ENCODE assay signal across 19 cellular contexts in the genomic region with DNA sequence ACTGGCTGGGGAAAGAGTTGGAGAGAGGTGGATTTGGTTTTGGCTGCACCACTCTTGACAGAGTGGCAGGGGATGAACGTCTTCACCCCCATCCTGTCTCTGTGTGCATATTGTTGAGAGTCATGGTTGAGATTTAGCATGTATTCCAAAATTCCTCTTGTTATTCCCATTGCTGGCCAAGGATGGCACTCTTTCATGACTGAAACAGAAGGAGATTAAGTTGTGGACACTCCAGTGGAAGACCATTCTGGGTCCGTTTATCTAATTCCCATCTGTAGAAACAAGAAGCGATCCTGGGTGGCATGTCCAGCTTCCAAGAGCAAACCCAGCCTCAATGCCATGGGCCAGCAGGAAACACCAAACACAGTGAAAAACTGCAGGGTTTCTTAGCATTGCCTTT.
A peak's percentile ranks its signal among the peaks of the same experiment; 100 is the strongest.
DNase-seq lines count a peak whose midpoint lies in the region; ATAC-seq, FAIRE-seq and TF ChIP-seq lines count a peak whose summit lies in the region.
"Had no signal": no experiment of that assay in that cellular context is flagged by ENCODE, and none has a peak within 500 bp of the region (broad histone marks: within the 10 kb centered on the region; RNA-seq: fewer than 3 reads in every experiment).

No MANE protein-coding gene starts in this region.

- no peaks in the 10 kb centered on the region for H3K9me3 ChIP-seq in adipocyte (ENCODE audit: control insufficient read depth, low read length)
- no peaks in the 10 kb centered on the region for H3K9me3 ChIP-seq in T-helper 17 cell (ENCODE audit: control insufficient read depth, low read length, poor library complexity, severe bottlenecking)
- H3K9me3 ChIP-seq: SJCRH30 had no signal

- H3K4me3 ChIP-seq in adipocyte (ENCODE audit: low read length) (no peak overlapping the region), foreskin fibroblast (ENCODE audit: low read depth in 1 of 2, low read length in 2 of 2) (no peak overlapping the region)
- H3K4me3 ChIP-seq: GM12878, SJCRH30 had no signal

- H3K36me3 ChIP-seq in adipocyte (ENCODE audit: control insufficient read depth, insufficient read depth, low read length, severe bottlenecking), result no peaks in the 10 kb centered on the region
- H3K36me3 ChIP-seq: SJCRH30 had no signal

- TF ChIP-seq CTCF in foreskin fibroblast (IDR thresholded peaks at IDR 0.05; ENCODE audit: low read depth, low read length), result peak; percentile 25

- peak overlapping the region; percentile 51 for H3K9ac ChIP-seq in adipocyte (ENCODE audit: low read length)

- ATAC-seq in T-helper 17 cell, result no peak
- ATAC-seq: GM12878, WTC11 had no signal

- H3K4me1 ChIP-seq in adipocyte (ENCODE audit: control insufficient read depth, insufficient read depth, low read length), result peaks cover 68% of the 10 kb centered on the region
- H3K4me1 ChIP-seq: SJCRH30 had no signal

- peak; percentile 4 to 38 for DNase-seq in NCI-H524 (lab: John Stamatoyannopoulos, UW)
- DNase-seq in NCI-H524 treated with DMSO at 0.1 percent for 48 hours (lab: John Stamatoyannopoulos, UW), result no peak
- DNase-seq in adipocyte (ENCODE audit: low read depth), result no peak
- peak; percentile 7 to 43 for DNase-seq in foreskin fibroblast
- DNase-seq in urothelium cell line (ENCODE audit: low spot score), result no peak
- no peak for DNase-seq in T-helper 17 cell
- no peak for DNase-seq in DMS 273 (lab: John Stamatoyannopoulos, UW; ENCODE audit: unreplicated experiment)
- DNase-seq in DMS 273 treated with DMSO at 0.1 percent for 48 hours (lab: John Stamatoyannopoulos, UW), result no peak
- DNase-seq: activated CD4-positive, alpha-beta T cell treated with anti-CD3 and anti-CD28 coated beads, Interleukin-2, amount 50 U/mL, for 48 hours; activated effector memory CD4-positive, alpha-beta T cell treated with anti-CD3 and anti-CD28 coated beads, Interleukin-2, amount 50 U/mL, for 16 hours; caudate nucleus; DMS153; erythroblast; KBM-7; SJCRH30 had no signal

- no peak overlapping the region for H3K27ac Mint-ChIP-seq in T-helper 17 cell
- H3K27ac Mint-ChIP-seq: T-helper 2 cell treated with Interferon-gamma antibody and Interleukin-4, amounts not matched to agents 5 μg/mL and 100 μg/mL, for 36 hours; WTC11 had no signal

- H3K4me1 Mint-ChIP-seq in T-helper 17 cell, result no peaks in the 10 kb centered on the region
- H3K4me1 Mint-ChIP-seq: WTC11 had no signal

- H3K36me3 Mint-ChIP-seq in T-helper 17 cell (ENCODE audit: low read depth), result no peaks in the 10 kb centered on the region
- H3K36me3 Mint-ChIP-seq: type B pancreatic cell, WTC11 had no signal

- no peak overlapping the region for H3K4me3 Mint-ChIP-seq in T-helper 17 cell
- H3K4me3 Mint-ChIP-seq: T-helper 2 cell treated with Interferon-gamma antibody and Interleukin-4, amounts not matched to agents 5 μg/mL and 100 μg/mL, for 36 hours; type B pancreatic cell; WTC11 had no signal

- no peaks in the 10 kb centered on the region for H3K27me3 ChIP-seq in adipocyte (replicated peaks; ENCODE audit: control insufficient read depth, insufficient read depth, low read length)
- H3K27me3 ChIP-seq: SJCRH30 had no signal

- peak; percentile 37 for FAIRE-seq in urothelium cell line (lab: Jason Lieb, UNC)
- FAIRE-seq: GM12878 had no signal

- no peaks in the 10 kb centered on the region for H3K27me3 Mint-ChIP-seq in T-helper 17 cell
- H3K27me3 Mint-ChIP-seq: type B pancreatic cell had no signal

Comparison
In these comparisons a context has a peak if more than half of its experiments do, and no peak if none do; other contexts are left out.
1. DNase-seq: peak in NCI-H524 (2 of 2) and foreskin fibroblast (2 of 2); none in NCI-H524 treated with DMSO at 0.1 percent for 48 hours (single experiment), adipocyte (single experiment), urothelium cell line (single experiment), T-helper 17 cell (0 of 3), DMS 273 (single experiment) and DMS 273 treated with DMSO at 0.1 percent for 48 hours (single experiment).